In the genomic region with DNA sequence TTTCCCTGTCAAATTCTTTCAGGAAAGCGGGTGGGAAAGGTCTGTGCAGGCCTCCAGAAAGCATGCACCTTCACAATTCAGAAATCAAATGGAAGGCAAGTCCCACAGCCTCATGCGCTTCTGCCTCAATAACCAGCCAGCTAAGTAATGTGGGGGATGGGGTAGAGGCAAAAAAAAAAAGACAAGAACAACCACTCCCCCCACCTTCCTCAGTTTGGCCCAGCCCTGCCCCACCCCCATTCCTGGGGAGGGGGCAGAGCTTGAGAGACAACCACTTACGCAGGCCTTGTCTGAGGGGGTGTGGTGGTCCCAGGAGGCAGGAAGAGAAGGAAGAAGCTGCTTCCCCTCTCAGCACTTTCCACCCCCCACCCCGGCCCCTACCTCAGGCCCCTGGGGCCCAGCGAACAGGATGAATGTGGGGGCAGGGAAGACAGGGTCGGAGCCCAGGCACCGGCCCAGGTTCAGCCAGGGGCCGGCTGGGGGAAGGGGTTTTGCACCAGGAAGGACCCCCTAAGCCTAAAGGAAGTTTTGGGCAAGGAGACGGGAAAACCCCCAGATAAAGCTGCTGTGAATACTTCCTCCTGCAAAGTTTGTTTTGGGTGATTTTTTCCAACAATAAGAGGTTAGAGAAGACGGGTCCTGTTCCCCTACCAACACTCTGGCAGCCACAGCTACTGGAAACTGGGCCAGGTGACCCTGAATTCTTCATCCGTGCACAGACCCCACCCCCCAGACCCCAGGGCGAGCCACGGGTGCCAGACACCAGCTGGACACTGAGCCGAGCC, we compare ENCODE assay signal across 8 cellular contexts. TPM values are rescaled to one million over a fixed set of nuclear protein-coding genes. Genes with fewer than 3 reads are reported as not detected.
DNase-seq lines count a peak whose midpoint lies in the region; ATAC-seq and TF ChIP-seq lines count a peak whose summit lies in the region.

No MANE protein-coding gene starts in this region.

- ATAC-seq in GM19463 (IDR thresholded peaks at IDR 0.05; ENCODE audit: unreplicated experiment): no peak

- peaks cover 29% of the 10 kb centered on the region for H3K4me1 Mint-ChIP-seq in activated naive CD8-positive, alpha-beta T cell treated with anti-CD3 and anti-CD28 coated beads for 36 hours

- peaks cover 33% of the 10 kb centered on the region for H3K4me1 ChIP-seq in HUES6 (ENCODE audit: control insufficient read depth, insufficient read depth, low read length)
- peaks cover 24 to 69% (median 41%) of the 10 kb centered on the region in 6 donors for H3K4me1 ChIP-seq in spleen

- H3K27ac Mint-ChIP-seq in activated naive CD8-positive, alpha-beta T cell treated with anti-CD3 and anti-CD28 coated beads for 36 hours: no peak overlapping the region

- H3K36me3 Mint-ChIP-seq in activated naive CD8-positive, alpha-beta T cell treated with anti-CD3 and anti-CD28 coated beads for 36 hours: no peaks in the 10 kb centered on the region

- 7 to 13% (median 10%) methylated on average over 9 to 14 of the region's 14 CpGs for WGBS in spleen, 5 donors

- no peak for TF ChIP-seq POLR2A in spleen (IDR thresholded peaks at IDR 0.05)

- H3K4me3 Mint-ChIP-seq in activated naive CD8-positive, alpha-beta T cell treated with anti-CD3 and anti-CD28 coated beads for 36 hours: peak overlapping the region; percentile 22

- H3K27ac ChIP-seq in HUES6 (ENCODE audit: low read depth, low read length) (peak overlapping the region; percentile 79), spleen (peak overlapping the region in 7 of 8 donors; percentile 48 to 84 (median 80))

- no peaks in the 10 kb centered on the region for H3K9me3 Mint-ChIP-seq in activated naive CD8-positive, alpha-beta T cell treated with anti-CD3 and anti-CD28 coated beads for 36 hours

- H3K9me3 ChIP-seq in HUES6 (ENCODE audit: control insufficient read depth, insufficient read depth, low read depth, low read length) (no peaks in the 10 kb centered on the region), iPS-18c (ENCODE audit: control insufficient read depth, insufficient read depth, low read length) (no peaks in the 10 kb centered on the region), spleen (no peaks in the 10 kb centered on the region)

- no peaks in the 10 kb centered on the region for H3K36me3 ChIP-seq in HUES6 (ENCODE audit: control insufficient read depth, insufficient read depth, low read length)
- no peaks in the 10 kb centered on the region for H3K36me3 ChIP-seq in spleen

- no peak for TF ChIP-seq CTCF in spleen (IDR thresholded peaks at IDR 0.05 in 8 of 11, conservative IDR thresholded peaks at IDR 0.05 in 3 of 11)

- H3K9ac ChIP-seq in HUES6 (ENCODE audit: low read length): peak overlapping the region; percentile 77

- DNase-seq in activated naive CD8-positive, alpha-beta T cell treated with anti-CD3 and anti-CD28 coated beads for 36 hours: no peak
- DNase-seq in spleen (no peak), A172 (ENCODE audit: low spot score) (no peak), NCI-H146 treated with DMSO at 0.1 percent for 48 hours (lab: John Stamatoyannopoulos, UW; ENCODE audit: unreplicated experiment) (no peak)
- DNase-seq in activated naive CD4-positive, alpha-beta T cell (lab: John Stamatoyannopoulos, UW): no peak

- H3K4me3 ChIP-seq in HUES6 (ENCODE audit: low read depth, low read length) (peak overlapping the region; percentile 80), iPS-18c (ENCODE audit: insufficient read depth, low read depth, low read length) (peak overlapping the region; percentile 88), spleen (peak overlapping the region; percentile 31 to 82 (median 54))

- peaks cover 39% of the 10 kb centered on the region for H3K27me3 Mint-ChIP-seq in activated naive CD8-positive, alpha-beta T cell treated with anti-CD3 and anti-CD28 coated beads for 36 hours

- intact Hi-C loops in spleen (cut with DNase I; ENCODE audit: low total_unique reads): no loop called here

- H3K27me3 ChIP-seq in HUES6 (ENCODE audit: control insufficient read depth, insufficient read depth, low read length) (peaks cover 10% of the 10 kb centered on the region), spleen (replicated peaks in 1 of 7) (peaks cover 0 to 55% (median 19%) of the 10 kb centered on the region in 7 donors)

RNA-seq across cellular contexts. Expression of a gene that starts 1.2 kb away (rescaled TPM):
- total RNA-seq in activated naive CD8-positive, alpha-beta T cell treated with anti-CD3 and anti-CD28 coated beads for 36 hours: 1 to 10 TPM; 2.7 to 3.7 TPM
- total RNA-seq in spleen: 10 to 100 TPM; 17.3 to 73.1 (median 45.3) TPM
- polyA plus RNA-seq in spleen: 10 to 100 TPM; 13.7 to 17.4 (median 14.3) TPM
- total RNA-seq in A172 (2014; rRNA removed; shearing (Covaris generic)): 64.6 and 78.6 TPM in 2 replicates

RNA-seq across cellular contexts. Expression of a gene that starts 26.5 kb away (rescaled TPM):
- total RNA-seq in activated naive CD8-positive, alpha-beta T cell treated with anti-CD3 and anti-CD28 coated beads for 36 hours: 1 to 10 TPM; 1.5 to 1.8 TPM
- total RNA-seq in spleen: 1 to 10 TPM; 5.5 to 7.1 (median 6.0) TPM
- 1 to 10 TPM; 3.3 to 5.1 (median 3.5) TPM for polyA plus RNA-seq in spleen
- total RNA-seq in A172 (2014; rRNA removed; shearing (Covaris generic)): 66.5 and 71.6 TPM in 2 replicates

RNA-seq across cellular contexts. Expression of a gene that starts 27.5 kb away (rescaled TPM):
- total RNA-seq in activated naive CD8-positive, alpha-beta T cell treated with anti-CD3 and anti-CD28 coated beads for 36 hours: under 1 TPM; 0.48 to 0.89 TPM
- 10 to 100 TPM; 14.8 to 30.8 (median 16.7) TPM for total RNA-seq in spleen
- polyA plus RNA-seq in spleen: 10 to 100 TPM in 1 of 3 donors, 1 to 10 TPM in 2; 9.6 to 18.9 (median 9.9) TPM
- total RNA-seq in A172 (2014; rRNA removed; shearing (Covaris generic)): 131 and 139 TPM in 2 replicates

RNA-seq across cellular contexts. Expression of a gene that starts 50.7 kb away (rescaled TPM):
- total RNA-seq in activated naive CD8-positive, alpha-beta T cell treated with anti-CD3 and anti-CD28 coated beads for 36 hours: 10 to 100 TPM; 52.8 to 56.7 TPM
- 10 to 100 TPM; 17.0 to 43.9 (median 26.0) TPM for total RNA-seq in spleen
- polyA plus RNA-seq in spleen: 10 to 100 TPM; 38.9 to 62.7 (median 60.9) TPM
- 101 TPM in 2 replicates for total RNA-seq in A172 (2014; rRNA removed; shearing (Covaris generic))

RNA-seq across cellular contexts. Expression of a gene that starts 50.8 kb away (rescaled TPM):
- total RNA-seq in activated naive CD8-positive, alpha-beta T cell treated with anti-CD3 and anti-CD28 coated beads for 36 hours: under 1 TPM in 1 of 2 experiments, not detected in 1; 0.08 TPM
- total RNA-seq in spleen: 1 to 10 TPM in 5 of 7 donors, under 1 TPM in 2; 0.83 to 8.4 (median 1.7) TPM
- polyA plus RNA-seq in spleen: under 1 TPM; 0.33 to 0.58 (median 0.54) TPM
- 0.14 and 0.43 TPM in 2 replicates for total RNA-seq in A172 (2014; rRNA removed; shearing (Covaris generic))

Comparison
In these comparisons a context has a peak if more than half of its experiments do, and no peak if none do; other contexts are left out.
1. RNA of a gene that starts 27.5 kb away (total RNA-seq): 131 to 139 TPM in A172 and 14.8 to 30.8 TPM in spleen; 0.48 to 0.89 TPM in activated naive CD8-positive, alpha-beta T cell treated with anti-CD3 and anti-CD28 coated beads for 36 hours; every median in the first group is over 4 times any median in the second.
2. Peak in every context shown above with its lines, with median percentiles within 50 percentile points of each other: H3K4me3 ChIP-seq.